Comparison of ENCODE assay signal across 13 cellular contexts in genomic region chr11:67563354-67564114, GRCh38. TPM values are rescaled to one million over a fixed set of nuclear protein-coding genes. Genes with fewer than 3 reads are reported as not detected.
A peak's percentile ranks its signal among the peaks of the same experiment; 100 is the strongest.
DNase-seq lines count a peak whose midpoint lies in the region; ATAC-seq and TF ChIP-seq lines count a peak whose summit lies in the region.
"Had no signal": no experiment of that assay in that cellular context is flagged by ENCODE, and none has a peak within 500 bp of the region (broad histone marks: within the 10 kb centered on the region; RNA-seq: fewer than 3 reads in every experiment).

No MANE protein-coding gene starts in this region.

- intact Hi-C loops in PC-9 (cut with micrococcal nuclease; ENCODE audit: unreplicated experiment) (no loop called here), prostate gland (cut with DNase I) (no loop called here)

- no peak for TF ChIP-seq CTCF in PC-9 (conservative IDR thresholded peaks at IDR 0.05)
- TF ChIP-seq CTCF in fibroblast of lung (conservative IDR thresholded peaks at IDR 0.05 in 1 of 2, IDR thresholded peaks at IDR 0.05 in 1 of 2; ENCODE audit: low read depth in 1 of 2, low read length in 2 of 2), result no peak
- no peak for TF ChIP-seq CTCF in neural progenitor cell (IDR thresholded peaks at IDR 0.05)
- no peak for TF ChIP-seq CTCF in prostate gland (IDR thresholded peaks at IDR 0.05)

- WGBS in prostate gland, result 70% methylated on average over 16 of the region's 16 CpGs

- TF ChIP-seq POLR2A in prostate gland (IDR thresholded peaks at IDR 0.05), result no peak

- no peaks in the 10 kb centered on the region for H4K20me1 ChIP-seq in BLaER1 treated with 17β-estradiol and CSF1 and Interleukin-3, amounts not matched to agents 10 nM and 100 nM
- H4K20me1 ChIP-seq in PC-9 (ENCODE audit: insufficient read depth), result no peaks in the 10 kb centered on the region
- H4K20me1 ChIP-seq in fibroblast of lung (ENCODE audit: control insufficient read depth, extremely low read depth, insufficient read depth, low read length), result no peaks in the 10 kb centered on the region
- no peaks in the 10 kb centered on the region for H4K20me1 ChIP-seq in neural progenitor cell (ENCODE audit: low read depth)

- H3K27ac ChIP-seq in BLaER1 treated with 17β-estradiol and CSF1 and Interleukin-3, amounts not matched to agents 10 nM and 100 nM, result no peak overlapping the region
- peak overlapping the region; percentile 52 for H3K27ac ChIP-seq in PC-9
- H3K27ac ChIP-seq in fibroblast of lung (ENCODE audit: insufficient read depth, low read length), result no peak overlapping the region
- H3K27ac ChIP-seq in neural progenitor cell, result no peak overlapping the region
- H3K27ac ChIP-seq in prostate gland, result no peak overlapping the region

- peak; percentile 80 to 86 for DNase-seq in PC-9
- peak; percentile 76 to 97 for DNase-seq in fibroblast of lung (ENCODE audit: low read depth in 2 of 2)
- no peak for DNase-seq in neural progenitor cell (ENCODE audit: low spot score)
- no peak for DNase-seq in putamen (ENCODE audit: low spot score)
- DNase-seq in midbrain (lab: John Stamatoyannopoulos, UW), result no peak
- no peak for DNase-seq in prostate gland (ENCODE audit: low spot score)
- DNase-seq: DMS153, NCI-H146 had no signal

- peaks cover 10% of the 10 kb centered on the region for H3K4me1 Mint-ChIP-seq in neural progenitor cell

- H3K27me3 Mint-ChIP-seq in neural progenitor cell (ENCODE audit: insufficient read depth, low read depth), result peaks cover 9% of the 10 kb centered on the region

- POLR2A ChIA-PET in PC-9 (lab: Charles Lee; ENCODE audit: unreplicated experiment), result no interaction called here

- H3K9ac ChIP-seq in BLaER1 treated with 17β-estradiol and CSF1 and Interleukin-3, amounts not matched to agents 10 nM and 100 nM, result no peak overlapping the region
- H3K9ac ChIP-seq in fibroblast of lung (ENCODE audit: insufficient read depth, low read length) (no peak overlapping the region), neural progenitor cell (no peak overlapping the region)

- H3F3A ChIP-seq in PC-9 (ENCODE audit: insufficient read depth, low read depth), result peaks cover 5% of the 10 kb centered on the region; the same call in 1 of the 2 replicates
- no peaks in the 10 kb centered on the region for H3F3A ChIP-seq in neural progenitor cell (ENCODE audit: low read depth)

- H3K4me3 ChIP-seq in BLaER1 treated with 17β-estradiol and CSF1 and Interleukin-3, amounts not matched to agents 10 nM and 100 nM, result no peak overlapping the region
- H3K4me3 ChIP-seq in PC-9 (peak overlapping the region; percentile 22; the same call in 1 of the 2 replicates), fibroblast of lung (replicated peaks in 1 of 4; ENCODE audit: control extremely low read depth in 1 of 4, insufficient read depth in 1 of 4, low read depth in 3 of 4, low read length in 4 of 4) (no peak overlapping the region), neural progenitor cell (no peak overlapping the region), prostate gland (no peak overlapping the region)
- H3K4me3 ChIP-seq: HAP-1, tibial nerve had no signal

- no peaks in the 10 kb centered on the region for H3K79me2 ChIP-seq in PC-9 (ENCODE audit: low read depth)
- no peaks in the 10 kb centered on the region for H3K79me2 ChIP-seq in fibroblast of lung (ENCODE audit: control insufficient read depth, insufficient read depth, low read length)
- no peaks in the 10 kb centered on the region for H3K79me2 ChIP-seq in neural progenitor cell (ENCODE audit: low read depth)

- no peak overlapping the region for H3K4me3 Mint-ChIP-seq in neural progenitor cell
- H3K4me3 Mint-ChIP-seq: central memory CD8-positive, alpha-beta T cell had no signal

- H3K27me3 ChIP-seq in BLaER1 treated with 17β-estradiol and CSF1 and Interleukin-3, amounts not matched to agents 10 nM and 100 nM, result no peaks in the 10 kb centered on the region
- no peaks in the 10 kb centered on the region for H3K27me3 ChIP-seq in PC-9 (ENCODE audit: insufficient read depth, low read depth)
- no peaks in the 10 kb centered on the region for H3K27me3 ChIP-seq in fibroblast of lung (ENCODE audit: control insufficient read depth, insufficient read depth, low read length)
- H3K27me3 ChIP-seq in neural progenitor cell, result no peaks in the 10 kb centered on the region
- H3K27me3 ChIP-seq in prostate gland (replicated peaks; ENCODE audit: insufficient read depth), result no peaks in the 10 kb centered on the region
- H3K27me3 ChIP-seq: tibial nerve had no signal

- no peak overlapping the region for H3K27ac Mint-ChIP-seq in neural progenitor cell

- ATAC-seq in GM18867 (IDR thresholded peaks at IDR 0.05; ENCODE audit: unreplicated experiment), result no peak

- H3K9me3 ChIP-seq in BLaER1 treated with 17β-estradiol and CSF1 and Interleukin-3, amounts not matched to agents 10 nM and 100 nM (replicated peaks in 1 of 11), result no peaks in the 10 kb centered on the region
- no peaks in the 10 kb centered on the region for H3K9me3 ChIP-seq in PC-9 (ENCODE audit: insufficient read depth, low read depth)
- no peaks in the 10 kb centered on the region for H3K9me3 ChIP-seq in fibroblast of lung (ENCODE audit: control insufficient read depth, insufficient read depth, low read depth, low read length)
- no peaks in the 10 kb centered on the region for H3K9me3 ChIP-seq in neural progenitor cell (ENCODE audit: low read depth)
- no peaks in the 10 kb centered on the region for H3K9me3 ChIP-seq in prostate gland
- H3K9me3 ChIP-seq: HAP-1, tibial nerve had no signal

- H3K9me2 ChIP-seq in PC-9 (ENCODE audit: insufficient read depth), result no peaks in the 10 kb centered on the region

- H3K9me3 Mint-ChIP-seq in neural progenitor cell, result no peaks in the 10 kb centered on the region
- H3K9me3 Mint-ChIP-seq: central memory CD8-positive, alpha-beta T cell had no signal

- H2AFZ ChIP-seq in PC-9 (peak overlapping the region; percentile 63), fibroblast of lung (ENCODE audit: low read length) (no peak overlapping the region), neural progenitor cell (replicated peaks) (peak overlapping the region; percentile 42)

- CTCF ChIA-PET in PC-9 (lab: Charles Lee), result interaction anchor here (0.5 kb wide), 1 partner anchor 193 kb away, joined by 7 read pairs; no protein-coding TSS in a partner anchor

- H3K4me1 ChIP-seq in BLaER1 treated with 17β-estradiol and CSF1 and Interleukin-3, amounts not matched to agents 10 nM and 100 nM, result peaks cover 12 to 56% (median 31%) of the 10 kb centered on the region in 10 experiments
- H3K4me1 ChIP-seq in PC-9 (replicated peaks; ENCODE audit: insufficient read depth), result peaks cover 29% of the 10 kb centered on the region
- no peaks in the 10 kb centered on the region for H3K4me1 ChIP-seq in fibroblast of lung (ENCODE audit: control insufficient read depth, extremely low read depth, insufficient read depth, low read length)
- peaks cover 4% of the 10 kb centered on the region for H3K4me1 ChIP-seq in neural progenitor cell
- no peaks in the 10 kb centered on the region for H3K4me1 ChIP-seq in prostate gland (replicated peaks)

- no peaks in the 10 kb centered on the region for H3K36me3 ChIP-seq in BLaER1 treated with 17β-estradiol and CSF1 and Interleukin-3, amounts not matched to agents 10 nM and 100 nM
- no peaks in the 10 kb centered on the region for H3K36me3 ChIP-seq in PC-9 (ENCODE audit: low read depth)
- no peaks in the 10 kb centered on the region for H3K36me3 ChIP-seq in fibroblast of lung (ENCODE audit: control insufficient read depth, insufficient read depth, low read length)
- no peaks in the 10 kb centered on the region for H3K36me3 ChIP-seq in neural progenitor cell
- no peaks in the 10 kb centered on the region for H3K36me3 ChIP-seq in prostate gland
- H3K36me3 ChIP-seq: HAP-1, tibial nerve had no signal

- TSS peak; percentile 79 for BruUV-seq in PC-9 (replicated peaks; lab: Mats Ljungman, UMichigan)

- H3K36me3 Mint-ChIP-seq in neural progenitor cell, result no peaks in the 10 kb centered on the region

- H3K4me2 ChIP-seq in BLaER1 treated with 17β-estradiol and CSF1 and Interleukin-3, amounts not matched to agents 10 nM and 100 nM, result peak overlapping the region in 7 of 11 experiments; percentile 50 to 80 (median 61); a peak in 10 of 22 replicates
- peak overlapping the region; percentile 64 for H3K4me2 ChIP-seq in PC-9
- H3K4me2 ChIP-seq in fibroblast of lung (ENCODE audit: extremely low read depth, insufficient read depth, low read length), result no peak overlapping the region
- no peak overlapping the region for H3K4me2 ChIP-seq in neural progenitor cell

RNA-seq across cellular contexts. Expression of gene GSTP1, which starts 20.1 kb away (rescaled TPM):
- total RNA-seq in PC-9 (2021) (2,063 and 2,645 TPM in 2 replicates), fibroblast of lung (444 and 642 TPM in 2 replicates), neural progenitor cell (ENCODE audit: low replicate concordance) (436 and 1,035 TPM in 2 replicates), prostate gland (100 to 1,000 TPM; 540 to 577 TPM)
- polyA plus RNA-seq in fibroblast of lung, result 360 and 397 TPM in 2 replicates
- 728 and 861 TPM in 2 replicates for polyA plus RNA-seq in fibroblast of lung (2012)
- 1,150 and 1,513 TPM in 2 replicates for polyA minus RNA-seq in fibroblast of lung (ENCODE audit: low replicate concordance)

RNA-seq across cellular contexts. Expression of gene CABP2, which starts 40.3 kb away (rescaled TPM):
- total RNA-seq in PC-9 (2021), result not detected in 2 replicates
- not detected in 2 replicates for total RNA-seq in fibroblast of lung
- polyA plus RNA-seq in fibroblast of lung, result not detected in 2 replicates
- polyA plus RNA-seq in fibroblast of lung (2012), result not detected in 2 replicates
- polyA minus RNA-seq in fibroblast of lung (ENCODE audit: low replicate concordance), result not detected in 2 replicates
- not detected in 2 replicates for total RNA-seq in neural progenitor cell (ENCODE audit: low replicate concordance)
- total RNA-seq in prostate gland, result not detected
- total RNA-seq: tibial nerve had no signal

RNA-seq across cellular contexts. Expression of gene NDUFV1, which starts 43.2 kb away (rescaled TPM):
- total RNA-seq in PC-9 (2021), result 321 and 463 TPM in 2 replicates
- 153 and 171 TPM in 2 replicates for total RNA-seq in fibroblast of lung
- polyA plus RNA-seq in fibroblast of lung, result 64.9 and 77.5 TPM in 2 replicates
- polyA plus RNA-seq in fibroblast of lung (2012), result 133 and 160 TPM in 2 replicates
- polyA minus RNA-seq in fibroblast of lung (ENCODE audit: low replicate concordance), result 110 and 157 TPM in 2 replicates
- 71.0 and 137 TPM in 2 replicates for total RNA-seq in neural progenitor cell (ENCODE audit: low replicate concordance)
- total RNA-seq in prostate gland, result 100 to 1,000 TPM; 190 to 260 TPM

RNA-seq across cellular contexts. Expression of gene CDK2AP2, which starts 55.6 kb away (rescaled TPM):
- total RNA-seq in PC-9 (2021) (80.0 and 89.3 TPM in 2 replicates), fibroblast of lung (6.4 and 7.8 TPM in 2 replicates), neural progenitor cell (ENCODE audit: low replicate concordance) (2.1 and 17.1 TPM in 2 replicates), prostate gland (10 to 100 TPM; 57.1 to 91.9 TPM)
- 19.0 and 30.9 TPM in 2 replicates for polyA plus RNA-seq in fibroblast of lung
- polyA plus RNA-seq in fibroblast of lung (2012), result 29.9 and 43.6 TPM in 2 replicates
- 74.5 and 81.5 TPM in 2 replicates for polyA minus RNA-seq in fibroblast of lung (ENCODE audit: low replicate concordance)

RNA-seq across cellular contexts. Expression of gene PITPNM1, which starts 58.4 kb away (rescaled TPM):
- total RNA-seq in PC-9 (2021) (84.0 and 116 TPM in 2 replicates), fibroblast of lung (7.4 and 10.2 TPM in 2 replicates), neural progenitor cell (ENCODE audit: low replicate concordance) (7.7 and 32.8 TPM in 2 replicates), prostate gland (10 to 100 TPM; 19.3 to 26.9 TPM)
- polyA plus RNA-seq in fibroblast of lung, result 4.7 TPM in 2 replicates
- polyA plus RNA-seq in fibroblast of lung (2012), result 10.2 and 11.7 TPM in 2 replicates
- polyA minus RNA-seq in fibroblast of lung (ENCODE audit: low replicate concordance), result 30.1 and 39.1 TPM in 2 replicates

Comparison
In these comparisons a context has a peak if more than half of its experiments do, and no peak if none do; other contexts are left out.
1. H3K4me2 ChIP-seq: peak in BLaER1 treated with 17β-estradiol and CSF1 and Interleukin-3, amounts not matched to agents 10 nM and 100 nM (7 of 11) and PC-9 (single experiment); none in fibroblast of lung (single experiment) and neural progenitor cell (single experiment).
2. DNase-seq: peak in PC-9 (2 of 2) and fibroblast of lung (2 of 2); none in neural progenitor cell (single experiment), putamen (single experiment), midbrain (single experiment) and prostate gland (single experiment).